In the genomic region with DNA sequence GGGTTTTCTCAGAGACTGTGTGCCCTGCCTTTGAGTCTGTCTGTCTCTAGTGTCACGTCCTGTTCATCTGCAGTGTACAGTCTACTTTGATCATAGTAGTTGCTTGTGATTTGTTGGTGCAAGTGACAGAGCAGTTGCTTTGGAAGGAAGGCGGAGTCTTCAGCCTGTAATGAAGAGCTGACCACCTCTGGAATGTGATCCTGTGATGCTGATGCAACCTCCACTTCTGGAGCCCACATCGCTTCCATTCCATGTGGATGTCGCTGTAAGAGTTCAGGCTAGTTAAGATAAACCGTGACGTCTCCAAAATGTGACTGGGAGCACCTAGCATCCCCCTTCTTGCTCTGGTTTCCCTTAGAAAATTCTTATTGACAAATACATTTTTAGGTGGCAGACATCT, we compare ENCODE assay signal across 19 cellular contexts.
"Had no signal": no experiment of that assay in that cellular context is flagged by ENCODE, and none has a peak within 500 bp of the region (broad histone marks: within the 10 kb centered on the region; RNA-seq: fewer than 3 reads in every experiment).

No MANE protein-coding gene starts in this region.

- ATAC-seq: left lobe of liver; mucosa of descending colon; naive thymus-derived CD4-positive, alpha-beta T cell; stimulated activated naive B cell treated with anti-CD40 and anti-IgM and Interleukin-4, amounts not matched to agents 10 μg/mL and 1 μg/mL and 100 μg/mL, for 72 hours had no signal

- H2AFZ ChIP-seq: hepatocyte had no signal

- H3K27me3 Mint-ChIP-seq: activated naive CD8-positive, alpha-beta T cell treated with anti-CD3 and anti-CD28 coated beads for 36 hours; naive thymus-derived CD4-positive, alpha-beta T cell; stimulated activated naive B cell treated with anti-CD40 and anti-IgM and Interleukin-4, amounts not matched to agents 10 μg/mL and 1 μg/mL and 100 μg/mL, for 72 hours had no signal

- DNase-seq: activated CD4-positive, alpha-beta T cell treated with anti-CD3 and anti-CD28 coated beads, Interleukin-2, amount 50 U/mL, for 1 hour; activated CD4-positive, CD25-positive, alpha-beta regulatory T cell; activated CD8-positive, alpha-beta memory T cell treated with anti-CD3 and anti-CD28 coated beads for 24 hours; activated naive CD8-positive, alpha-beta T cell treated with anti-CD3 and anti-CD28 coated beads for 36 hours; dermis blood vessel endothelial cell; endodermal cell; mucosa of descending colon; pancreas; retina; stimulated activated CD4-positive, alpha-beta T cell treated with anti-CD3 and anti-CD28 coated beads, Interleukin-15, amount 100 ng/mL, for 24 hours; stimulated activated CD4-positive, alpha-beta T cell treated with anti-CD3 and anti-CD28 coated beads, Interleukin-4, amount 100 ng/mL, for 1 hour; stimulated activated naive B cell treated with anti-CD40 and anti-IgM and Interleukin-4, amounts not matched to agents 10 μg/mL and 1 μg/mL and 100 μg/mL, for 72 hours; T-helper 2 cell; thyroid gland; uterus had no signal

- H3K4me2 ChIP-seq: hepatocyte had no signal

- H3K27ac Mint-ChIP-seq: activated naive CD8-positive, alpha-beta T cell treated with anti-CD3 and anti-CD28 coated beads for 36 hours; activated T-helper 1 cell treated with anti-CD3 and anti-CD28 coated beads, Interleukin-12 subunit alpha, Interleukin-12 subunit beta, Interleukin-2, Interleukin-4 antibody, amounts not matched to agents 30 ng/mL and 10 ng/mL and 1 ng/mL, durations not matched to agents 14 hours and 24 hours and 36 hours; endodermal cell; stimulated activated naive B cell treated with anti-CD40 and anti-IgM and Interleukin-4, amounts not matched to agents 10 μg/mL and 1 μg/mL and 100 μg/mL, for 72 hours had no signal

- H3K4me3 ChIP-seq: hepatocyte, mucosa of descending colon, pancreas, thyroid gland, uterus had no signal

- H3K27me3 ChIP-seq: hepatocyte, pancreas, thyroid gland, uterus had no signal

- H3K4me3 Mint-ChIP-seq: activated naive CD8-positive, alpha-beta T cell treated with anti-CD3 and anti-CD28 coated beads for 36 hours; activated T-helper 1 cell treated with anti-CD3 and anti-CD28 coated beads, Interleukin-12 subunit alpha, Interleukin-12 subunit beta, Interleukin-2, Interleukin-4 antibody, amounts not matched to agents 30 ng/mL and 10 ng/mL and 1 ng/mL, durations not matched to agents 14 hours and 24 hours and 36 hours; endodermal cell; stimulated activated naive B cell treated with anti-CD40 and anti-IgM and Interleukin-4, amounts not matched to agents 10 μg/mL and 1 μg/mL and 100 μg/mL, for 72 hours had no signal

- H3K27ac ChIP-seq: hepatocyte, thyroid gland, uterus had no signal

- H3K36me3 ChIP-seq: pancreas, thyroid gland, uterus had no signal

- H3K9me3 ChIP-seq: pancreas, thyroid gland, uterus had no signal

- H3K4me1 ChIP-seq: uterus had no signal
